In the genomic region with DNA sequence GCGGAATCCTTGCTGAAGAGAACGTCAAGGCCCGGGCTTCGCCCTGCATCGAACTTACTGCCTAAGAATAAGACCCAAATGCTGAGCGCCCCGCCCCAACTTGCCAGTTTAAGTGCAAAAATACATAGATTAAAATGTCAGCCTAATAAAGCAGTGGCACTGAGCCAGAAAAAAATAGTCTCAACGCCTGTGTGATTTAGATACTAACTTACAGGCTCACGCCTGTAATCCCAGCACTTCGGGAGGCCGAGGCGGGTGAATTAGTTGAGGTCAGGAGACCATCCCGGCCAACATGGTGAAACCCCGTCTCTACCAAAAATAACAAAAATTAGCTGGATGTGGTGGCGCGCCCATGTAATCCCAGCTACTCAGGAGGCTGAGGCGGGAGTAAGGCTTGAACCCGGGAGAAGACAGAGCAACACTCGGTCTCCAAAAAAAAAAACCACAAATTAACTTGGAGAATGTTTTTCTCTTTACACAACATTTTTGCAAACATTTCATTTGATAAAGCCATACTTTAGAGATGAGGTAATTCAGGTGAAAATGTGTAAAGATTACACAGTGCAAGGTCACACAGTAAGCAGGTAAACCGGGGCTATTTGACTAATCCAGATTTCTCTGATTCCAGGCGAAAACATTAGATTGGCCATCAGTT, we compare ENCODE assay signal across 8 cellular contexts. TPM values are rescaled to one million over a fixed set of nuclear protein-coding genes. Genes with fewer than 3 reads are reported as not detected.
DNase-seq lines count a peak whose midpoint lies in the region; ATAC-seq, FAIRE-seq and TF ChIP-seq lines count a peak whose summit lies in the region.

No MANE protein-coding gene starts in this region.

- FAIRE-seq in A549 (lab: Jason Lieb, UNC) (no peak), HTR-8/SVneo (lab: Jason Lieb, UNC) (no peak)

- H3K4me1 ChIP-seq in A549 (peaks cover 24% of the 10 kb centered on the region), mucosa of rectum (ENCODE audit: control insufficient read depth in 2 of 2, insufficient read depth in 2 of 2, low read length in 2 of 2) (peaks cover 17 to 36% of the 10 kb centered on the region in 2 donors)

- 37% methylated on average over 19 of the region's 21 CpGs for WGBS in A549 (ENCODE audit: missing lambda C conversion rate)

- no peak for TF ChIP-seq EP300 in A549 (IDR thresholded peaks at IDR 0.05)

- intact Hi-C loops in dorsolateral prefrontal cortex (cut with DNase I): loop anchor here (2.0 to 10.0 kb wide), 5 partner anchors 69 to 357 kb away; a partner anchor contains a TSS

- H3K27me3 ChIP-seq in dorsolateral prefrontal cortex (no peaks in the 10 kb centered on the region), mucosa of rectum (ENCODE audit: control insufficient read depth in 2 of 2, insufficient read depth in 2 of 2, low read length in 2 of 2) (no peaks in the 10 kb centered on the region)

- POLR2A ChIA-PET in A549 (lab: Yijun Ruan, JAX): interaction anchor here (0.9 to 1.4 kb wide), 17 partner anchors 12 to 357 kb away, joined by 3 to 15 read pairs (median 3); a partner anchor contains a TSS

- CTCF ChIA-PET in A549 (lab: Yijun Ruan, JAX): interaction anchor here (0.9 to 4.9 kb wide), 3 partner anchors 21 to 310 kb away, joined by 4 to 20 read pairs (median 5); no protein-coding TSS in a partner anchor

- H3K9me3 ChIP-seq in A549 (no peaks in the 10 kb centered on the region), mucosa of rectum (ENCODE audit: control insufficient read depth in 2 of 2, low read length in 2 of 2) (no peaks in the 10 kb centered on the region)

- TF ChIP-seq POLR2A in A549 (IDR thresholded peaks at IDR 0.05; ENCODE audit: low read length): no peak

- no peak for ATAC-seq in A549
- ATAC-seq in GM18867 (IDR thresholded peaks at IDR 0.05; ENCODE audit: unreplicated experiment): no peak

- no peak for TF ChIP-seq RAD21 in A549 (conservative IDR thresholded peaks at IDR 0.05 in 1 of 2, IDR thresholded peaks at IDR 0.05 in 1 of 2)

- H3K36me3 ChIP-seq in mucosa of rectum (ENCODE audit: control insufficient read depth in 2 of 2, insufficient read depth in 2 of 2, low read length in 2 of 2): no peaks in the 10 kb centered on the region

- peak overlapping the region; percentile 94 to 98 for H3K9ac ChIP-seq in mucosa of rectum (ENCODE audit: low read depth in 1 of 2, low read length in 2 of 2)

- peak overlapping the region; percentile 59 for H3K4me3 ChIP-seq in A549
- peak overlapping the region; percentile 66 for H3K4me3 ChIP-seq in LNCaP clone FGC (ENCODE audit: low read depth, low read length)
- peak overlapping the region; percentile 54 to 100 (median 88) for H3K4me3 ChIP-seq in dorsolateral prefrontal cortex
- H3K4me3 ChIP-seq in mucosa of rectum (ENCODE audit: low read length in 2 of 2): peak overlapping the region; percentile 94 to 95

- H3K27ac ChIP-seq in A549 (peak overlapping the region; percentile 89 to 93), dorsolateral prefrontal cortex (peak overlapping the region; percentile 81 to 100 (median 96)), mucosa of rectum (ENCODE audit: low read depth in 2 of 2, low read length in 2 of 2) (peak overlapping the region; percentile 99 to 100)

- DNase-seq in A549 (ENCODE audit: low read depth in 1 of 2, low spot score in 1 of 2) (no peak), LNCaP clone FGC (ENCODE audit: low read depth) (no peak), dorsolateral prefrontal cortex (peak in 5 of 10 donors; percentile 5 to 62 (median 53)), SKM-1 treated with dmso at 0.1 percent for 144 hours (lab: John Stamatoyannopoulos, UW; ENCODE audit: unreplicated experiment) (no peak), HTR-8/SVneo (ENCODE audit: insufficient read length, low spot score) (no peak), GF-D8 (lab: John Stamatoyannopoulos, UW) (no peak)

- H3K4me2 ChIP-seq in A549: peak overlapping the region; percentile 72

- TF ChIP-seq CTCF in A549 (IDR thresholded peaks at IDR 0.05) (no peak), LNCaP clone FGC (IDR thresholded peaks at IDR 0.05; ENCODE audit: control insufficient read depth, extremely low read depth, insufficient read depth) (no peak), dorsolateral prefrontal cortex (IDR thresholded peaks at IDR 0.05 in 54 of 56, conservative IDR thresholded peaks at IDR 0.05 in 2 of 56; ENCODE audit: low read depth in 1 of 56, partially characterized antibody in 56 of 56) (peak in 1 of 56 donors; percentile 0)

TF ChIP-seq in A549, 52 proteins besides CTCF, POLR2A, EP300 and RAD21:
- no peak for TF ChIP-seq CBX2 (IDR thresholded peaks at IDR 0.05; ENCODE audit: borderline replicate concordance, low read depth)
- no peak for TF ChIP-seq KDM1A (IDR thresholded peaks at IDR 0.05; ENCODE audit: low read depth)
- peak in 1 of 2 experiments; percentile 9; a peak in 1 of 5 replicates for TF ChIP-seq JUN (IDR thresholded peaks at IDR 0.05)
- 0 out of 2 replicates have a peak, but pooled peaks have one; percentile 3 for TF ChIP-seq GATA3 (IDR thresholded peaks at IDR 0.05; ENCODE audit: borderline replicate concordance)
- TF ChIP-seq PHF8 (IDR thresholded peaks at IDR 0.05; ENCODE audit: borderline replicate concordance, low read depth): 0 out of 2 replicates have a peak, but pooled peaks have one; percentile 2

RNA-seq across cellular contexts. Expression of a gene that starts 1.2 kb away (rescaled TPM):
- polyA plus RNA-seq in A549 (2011; rRNA removed): 92.5 and 92.9 TPM in 2 replicates
- 40.3 and 40.7 TPM in 2 replicates for polyA plus RNA-seq in A549 (2012; cell fraction: cytosol; rRNA removed)
- 32.3 and 66.4 TPM in 2 replicates for polyA plus RNA-seq in A549 (2012; cell fraction: nucleus; rRNA removed)
- polyA plus RNA-seq in A549 (2017; fragmentation: RNase III; extraction: RNeasy Plus Mini Kit Qiagen cat#74134 plus additional on column Dnase treatment): 48.6 to 50.9 TPM (median 50.6 TPM) in 3 replicates
- 56.1 and 57.4 TPM in 2 replicates for polyA minus RNA-seq in A549 (2011; rRNA and poly(A)+ RNA removed)
- 100 to 1,000 TPM in 1 of 120 experiments, 10 to 100 TPM in 119; 32.8 to 113 (median 70.5) TPM for total RNA-seq in dorsolateral prefrontal cortex
